In genomic region chr2:172046866-172047265, GRCh38 we compare ENCODE assay signal across 1 cellular context.
TF ChIP-seq lines count a peak whose summit lies in the region.

No MANE protein-coding gene starts in this region.

TF ChIP-seq in HepG2, 621 proteins besides CTCF, POLR2A, EP300 and RAD21:
- TF ChIP-seq NFIB (CRISPR knock-in tag; IDR thresholded peaks at IDR 0.05; ENCODE audit: borderline replicate concordance): no peak
- TF ChIP-seq YEATS4 (CRISPR knock-in tag; IDR thresholded peaks at IDR 0.05; ENCODE audit: borderline replicate concordance): no peak
- no peak for TF ChIP-seq DDIT3 (CRISPR knock-in tag; IDR thresholded peaks at IDR 0.05)
- no peak for TF ChIP-seq ATF5 (CRISPR knock-in tag; IDR thresholded peaks at IDR 0.05; ENCODE audit: low read depth)
- TF ChIP-seq CREB1 (IDR thresholded peaks at IDR 0.05): 0 out of 2 replicates have a peak, but pooled peaks have one; percentile 8
- TF ChIP-seq CREB1 (CRISPR knock-in tag; IDR thresholded peaks at IDR 0.05): no peak
- 0 out of 2 replicates have a peak, but pooled peaks have one; percentile 34 for TF ChIP-seq FOXP1 (IDR thresholded peaks at IDR 0.05)
- no peak for TF ChIP-seq FOXP1 (CRISPR knock-in tag; IDR thresholded peaks at IDR 0.05)
- TF ChIP-seq RFX1 (IDR thresholded peaks at IDR 0.05): peak; percentile 20; the same call in 1 of the 2 replicates
TF ChIP-seq in HepG2: peak in this region for 3.
